In the genomic region with DNA sequence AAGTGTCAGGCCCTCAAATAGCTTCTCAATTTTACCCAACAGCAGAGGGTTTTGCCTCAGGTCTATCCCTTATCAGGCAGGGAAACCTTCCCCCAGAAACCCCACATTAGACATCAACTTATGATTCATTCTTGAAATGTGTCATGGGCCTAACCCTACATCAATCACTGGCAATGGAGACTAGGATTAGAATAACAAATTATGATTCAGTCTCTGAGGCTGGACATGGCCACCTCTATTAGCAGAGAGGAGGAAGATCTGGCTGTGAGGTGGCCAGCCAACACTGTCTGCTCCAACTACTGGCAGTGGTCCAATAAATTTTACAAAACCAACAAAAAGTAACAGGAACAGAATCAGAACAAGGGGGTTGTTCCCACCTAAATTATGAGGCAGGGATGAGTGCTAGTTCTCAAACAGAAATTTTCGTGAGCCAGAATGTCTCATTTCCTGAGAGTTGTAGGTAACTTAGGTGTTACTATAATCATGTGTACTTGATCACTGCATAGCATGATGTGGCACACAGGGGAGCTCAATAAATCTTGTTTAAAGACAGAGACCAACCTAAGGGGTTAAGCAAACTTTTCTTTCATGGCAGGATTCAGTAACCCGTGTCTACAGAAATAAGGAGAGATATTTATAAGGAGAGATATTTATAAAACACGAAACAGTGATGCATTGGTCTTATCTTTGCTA, we compare ENCODE assay signal across 11 cellular contexts.
DNase-seq lines count a peak whose midpoint lies in the region; ATAC-seq and TF ChIP-seq lines count a peak whose summit lies in the region.
"Had no signal": no experiment of that assay in that cellular context is flagged by ENCODE, and none has a peak within 500 bp of the region (broad histone marks: within the 10 kb centered on the region; RNA-seq: fewer than 3 reads in every experiment).

No MANE protein-coding gene starts in this region.

- H3K27ac Mint-ChIP-seq in nephron progenitor cell, result no peak overlapping the region

- no peak for TF ChIP-seq CTCF in OCI-LY3 (IDR thresholded peaks at IDR 0.05; ENCODE audit: low read depth, low read length)
- TF ChIP-seq CTCF in nephron progenitor cell (IDR thresholded peaks at IDR 0.05), result no peak

- H3K4me3 Mint-ChIP-seq in nephron progenitor cell, result no peak overlapping the region

- H3K9me3 Mint-ChIP-seq in nephron progenitor cell, result no peaks in the 10 kb centered on the region

- no peak overlapping the region for H2AFZ ChIP-seq in OCI-LY3 (ENCODE audit: low read depth, low read length)

- no peak overlapping the region for H3K4me3 ChIP-seq in OCI-LY3 (ENCODE audit: low read length)
- H3K4me3 ChIP-seq: coronary artery had no signal

- H3K27ac ChIP-seq in OCI-LY3 (ENCODE audit: low read length), result no peak overlapping the region
- H3K27ac ChIP-seq: coronary artery had no signal

- no peaks in the 10 kb centered on the region for H3K27me3 ChIP-seq in OCI-LY3 (ENCODE audit: low read depth, low read length)

- no peaks in the 10 kb centered on the region for H3K9me3 ChIP-seq in OCI-LY3 (ENCODE audit: insufficient read depth, low read length)

- H3K36me3 ChIP-seq in OCI-LY3 (replicated peaks; ENCODE audit: low read depth, low read length), result peaks cover 5% of the 10 kb centered on the region

- H3K4me2 ChIP-seq in OCI-LY3 (ENCODE audit: low read length), result peak overlapping the region; percentile 38

- peaks cover 47% of the 10 kb centered on the region for H3K4me1 Mint-ChIP-seq in nephron progenitor cell

- no peak overlapping the region for H3K9ac ChIP-seq in OCI-LY3 (ENCODE audit: low read length)

- peaks cover 10% of the 10 kb centered on the region for H3K36me3 Mint-ChIP-seq in nephron progenitor cell (ENCODE audit: low read depth)

- H3K27me3 Mint-ChIP-seq in nephron progenitor cell (ENCODE audit: low read depth, poor library complexity), result peaks cover 6% of the 10 kb centered on the region

- DNase-seq in stimulated activated CD4-positive, alpha-beta T cell treated with anti-CD3 and anti-CD28 coated beads, Interleukin-4, amount 100 ng/mL, for 24 hours, result peak; percentile 61
- DNase-seq in stimulated activated CD4-positive, alpha-beta T cell treated with anti-CD3 and anti-CD28 coated beads, Interleukin-2, amount 100 ng/mL, for 48 hours, result no peak
- peak; percentile 50 for DNase-seq in dermis blood vessel endothelial cell
- no peak for DNase-seq in UCSD-AML1 (lab: John Stamatoyannopoulos, UW; ENCODE audit: unreplicated experiment)
- no peak for DNase-seq in nephron progenitor cell
- DNase-seq in activated effector memory CD4-positive, alpha-beta T cell treated with anti-CD3 and anti-CD28 coated beads, Interleukin-2, amount 50 U/mL, for 16 hours, result no peak
- DNase-seq: Kasumi-1, left cardiac atrium had no signal

- no peaks in the 10 kb centered on the region for H4K20me1 ChIP-seq in OCI-LY3 (ENCODE audit: insufficient read depth, low read length)

- H3K79me2 ChIP-seq in OCI-LY3 (ENCODE audit: low read length), result no peaks in the 10 kb centered on the region

- H3K4me1 ChIP-seq in OCI-LY3 (ENCODE audit: low read length), result peaks cover 24% of the 10 kb centered on the region

- no peak for ATAC-seq in HG03025 (IDR thresholded peaks at IDR 0.05; ENCODE audit: low FRiP score, unreplicated experiment)

Comparison
In these comparisons a context has a peak if more than half of its experiments do, and no peak if none do; other contexts are left out.
1. DNase-seq: peak in stimulated activated CD4-positive, alpha-beta T cell treated with anti-CD3 and anti-CD28 coated beads, Interleukin-4, amount 100 ng/mL, for 24 hours (single experiment) and dermis blood vessel endothelial cell (single experiment); none in stimulated activated CD4-positive, alpha-beta T cell treated with anti-CD3 and anti-CD28 coated beads, Interleukin-2, amount 100 ng/mL, for 48 hours (0 of 2), UCSD-AML1 (single experiment), nephron progenitor cell (single experiment) and activated effector memory CD4-positive, alpha-beta T cell treated with anti-CD3 and anti-CD28 coated beads, Interleukin-2, amount 50 U/mL, for 16 hours (single experiment).